ENCODE assay signal across 9 cellular contexts in the genomic region with DNA sequence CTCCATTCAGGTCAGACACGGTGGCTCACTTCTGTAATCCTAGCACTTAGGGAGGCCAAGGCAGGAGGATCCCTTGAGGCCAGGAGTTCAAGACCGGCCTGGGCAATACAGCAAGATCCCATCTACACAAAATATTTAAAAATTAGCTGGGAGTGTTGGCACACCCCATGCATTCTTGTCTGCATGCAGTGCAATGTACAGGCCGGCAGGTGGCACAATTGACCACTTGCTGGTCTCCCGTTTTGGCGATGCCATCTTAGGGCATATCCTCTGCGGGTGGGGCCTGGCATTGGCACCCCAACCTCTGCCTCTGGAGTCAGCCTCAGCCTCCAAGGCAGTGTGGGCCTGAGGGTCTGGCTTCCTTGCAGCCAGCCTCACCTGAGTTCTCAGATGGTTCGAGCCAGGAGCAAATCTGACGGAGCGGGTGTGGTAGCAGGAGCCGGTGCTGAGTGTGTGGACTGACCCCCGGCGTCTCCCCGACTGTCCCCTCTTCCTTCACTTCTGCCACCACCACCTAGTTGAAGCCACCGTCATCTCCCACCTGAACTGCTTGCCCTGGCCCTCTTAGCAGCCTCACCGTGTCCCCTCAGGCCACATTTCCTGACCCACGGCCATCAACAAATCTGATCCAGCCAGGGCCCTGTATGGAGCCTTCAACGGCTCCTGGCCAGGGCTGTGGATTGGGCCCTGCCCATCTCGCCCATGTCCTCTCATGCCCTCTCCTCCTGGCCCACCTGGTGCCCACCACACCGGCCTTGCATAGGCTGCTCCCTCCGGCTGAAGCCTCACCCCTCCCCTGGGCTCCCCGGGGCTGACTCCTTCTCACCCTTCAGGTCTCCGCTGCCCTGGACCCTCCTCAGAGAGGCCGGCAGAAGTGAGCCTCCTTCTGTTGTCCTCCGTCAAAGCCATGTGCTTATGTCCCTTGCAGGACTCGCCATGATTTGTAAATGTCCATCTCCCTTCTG. TPM values are rescaled to one million over a fixed set of nuclear protein-coding genes. Genes with fewer than 3 reads are reported as not detected.
A peak's percentile ranks its signal among the peaks of the same experiment; 100 is the strongest.
DNase-seq lines count a peak whose midpoint lies in the region; ATAC-seq, FAIRE-seq and TF ChIP-seq lines count a peak whose summit lies in the region.
"Had no signal": no experiment of that assay in that cellular context is flagged by ENCODE, and none has a peak within 500 bp of the region (broad histone marks: within the 10 kb centered on the region; RNA-seq: fewer than 3 reads in every experiment).

No MANE protein-coding gene starts in this region.

- peak overlapping the region; percentile 19 for H2AK9ac ChIP-seq in IMR-90 (replicated peaks; ENCODE audit: low read depth, low read length, poor library complexity)

- H2BK5ac ChIP-seq in IMR-90 (ENCODE audit: low read depth, low read length, poor library complexity, severe bottlenecking), result no peak overlapping the region

- intact Hi-C loops in IMR-90 (cut with micrococcal nuclease), result loop anchor here (1.0 to 2.0 kb wide), 3 partner anchors 43 to 396 kb away; no protein-coding TSS in a partner anchor
- intact Hi-C loops in activated naive CD4-positive, alpha-beta T cell treated with anti-CD3 and anti-CD28 coated beads for 36 hours (cut with micrococcal nuclease), result loop anchor here (1.0 to 2.0 kb wide), 8 partner anchors 43 to 397 kb away; no protein-coding TSS in a partner anchor
- intact Hi-C loops in Right ventricle myocardium superior (cut with DNase I), result loop anchor here (2.0 to 5.0 kb wide), 2 partner anchors 192 to 400 kb away; no protein-coding TSS in a partner anchor

- H3K18ac ChIP-seq in IMR-90 (ENCODE audit: low read depth, low read length), result no peak overlapping the region

- no peak overlapping the region for H4K91ac ChIP-seq in IMR-90 (ENCODE audit: insufficient read depth, low read depth, low read length)

- no peak overlapping the region for H3K56ac ChIP-seq in IMR-90 (ENCODE audit: extremely low read depth, insufficient read depth, low read length)

- WGBS in IMR-90 (ENCODE audit: extremely low coverage in 2 of 2, insufficient read length in 1 of 2), 2 experiments, result 64% methylated on average over 18 of the region's 25 CpGs; no CpG with 5 or more reads in 1 of the 2 experiments
- 54% methylated on average over 23 of the region's 25 CpGs for WGBS in SK-N-SH (ENCODE audit: low lambda C conversion rate)

- H3K9me2 ChIP-seq in SK-N-SH, result no peaks in the 10 kb centered on the region

- no peaks in the 10 kb centered on the region for H3K79me2 ChIP-seq in SK-N-SH (ENCODE audit: insufficient read depth)

- H2BK20ac ChIP-seq in IMR-90 (ENCODE audit: low read depth, low read length), result no peak overlapping the region

- no peak for TF ChIP-seq EP300 in SK-N-SH (IDR thresholded peaks at IDR 0.05; ENCODE audit: borderline replicate concordance in 1 of 2, low read depth in 1 of 2, low read length in 1 of 2)

- H2AFZ ChIP-seq in IMR-90 (replicated peaks; ENCODE audit: low read length, poor library complexity) (peak overlapping the region; percentile 79), SK-N-SH (ENCODE audit: low read depth) (no peak overlapping the region)

- no peak overlapping the region for H4K8ac ChIP-seq in IMR-90 (ENCODE audit: low read depth in 2 of 2, low read length in 2 of 2)

- no peak overlapping the region for H3K9ac ChIP-seq in IMR-90 (ENCODE audit: low read depth, low read length)
- no peak overlapping the region for H3K9ac ChIP-seq in SK-N-SH

- H3K27me3 Mint-ChIP-seq in activated naive CD4-positive, alpha-beta T cell treated with anti-CD3 and anti-CD28 coated beads for 36 hours (ENCODE audit: low read depth), result no peaks in the 10 kb centered on the region
- H3K27me3 Mint-ChIP-seq: activated naive CD4-positive, alpha-beta T cell treated with anti-CD3 and anti-CD28 coated beads, Interleukin-2, amount 50 U/mL, for 24 hours had no signal

- FAIRE-seq in D721Med (lab: Jason Lieb, UNC), result no peak

- no peak overlapping the region for H3K4me3 Mint-ChIP-seq in activated naive CD4-positive, alpha-beta T cell treated with anti-CD3 and anti-CD28 coated beads for 36 hours
- H3K4me3 Mint-ChIP-seq: activated naive CD4-positive, alpha-beta T cell treated with anti-CD3 and anti-CD28 coated beads, Interleukin-2, amount 50 U/mL, for 24 hours had no signal

- in situ Hi-C loops in IMR-90 (cut with MboI; ENCODE audit: low sequenced_read_pairs), result no loop called here

- TF ChIP-seq CTCF in D721Med (IDR thresholded peaks at IDR 0.05; ENCODE audit: insufficient read depth, missing control alignments) (peak; percentile 97), IMR-90 (conservative IDR thresholded peaks at IDR 0.05; ENCODE audit: low read depth, low read length) (peak; percentile 87), SK-N-SH (IDR thresholded peaks at IDR 0.05) (peak; percentile 93), retinal pigment epithelial cell (conservative IDR thresholded peaks at IDR 0.05; ENCODE audit: low read depth, low read length) (peak; percentile 95)

- BruUV-seq in IMR-90 (replicated peaks; lab: Mats Ljungman, UMichigan), result no TSS peak

- H4K5ac ChIP-seq in IMR-90 (ENCODE audit: low read depth, low read length), result no peak overlapping the region

- H2BK120ac ChIP-seq in IMR-90 (ENCODE audit: low read depth, low read length), result no peak overlapping the region

- no peak overlapping the region for H3K4me3 ChIP-seq in IMR-90 (ENCODE audit: insufficient read depth, low read depth, low read length)
- no peak overlapping the region for H3K4me3 ChIP-seq in SK-N-SH (ENCODE audit: low read depth in 2 of 2, low read length in 1 of 2)
- no peak overlapping the region for H3K4me3 ChIP-seq in retinal pigment epithelial cell (ENCODE audit: low read length)

- ATAC-seq in IMR-90 (ENCODE audit: low read depth) (peak; percentile 89), Right ventricle myocardium superior (ENCODE audit: poor library complexity) (peak; percentile 82), HG03108 (IDR thresholded peaks at IDR 0.05; ENCODE audit: unreplicated experiment) (no peak), GM18520 (IDR thresholded peaks at IDR 0.05; ENCODE audit: unreplicated experiment) (no peak)

- H3K27ac ChIP-seq in IMR-90 (ENCODE audit: insufficient read depth, low read length) (no peak overlapping the region), SK-N-SH (ENCODE audit: low read depth in 2 of 2, low read length in 1 of 2) (no peak overlapping the region)

- CTCF ChIA-PET in IMR-90 (lab: Yijun Ruan, JAX) (interaction anchor here (1.0 to 1.5 kb wide), 4 partner anchors 42 to 193 kb away, joined by 3 to 5 read pairs (median 3); no protein-coding TSS in a partner anchor), SK-N-SH (lab: Yijun Ruan, JAX) (interaction anchor here (0.6 to 3.0 kb wide), 35 partner anchors 9 to 765 kb away, joined by 3 to 19 read pairs (median 4); no protein-coding TSS in a partner anchor)
- CTCF ChIA-PET in activated naive CD4-positive, alpha-beta T cell treated with anti-CD3 and anti-CD28 coated beads for 36 hours (lab: Charles Lee), result interaction anchor here (0.6 to 3.3 kb wide), 21 partner anchors 11 to 386 kb away, joined by 3 to 65 read pairs (median 4); a partner anchor contains a TSS

- H3K9me1 ChIP-seq in IMR-90 (ENCODE audit: insufficient read depth, low read length), result no peaks in the 10 kb centered on the region; the same call in 1 of the 2 replicates

- H3K9me3 Mint-ChIP-seq in activated naive CD4-positive, alpha-beta T cell treated with anti-CD3 and anti-CD28 coated beads for 36 hours, result no peaks in the 10 kb centered on the region
- H3K9me3 Mint-ChIP-seq: activated naive CD4-positive, alpha-beta T cell treated with anti-CD3 and anti-CD28 coated beads, Interleukin-2, amount 50 U/mL, for 24 hours had no signal

- no peak overlapping the region for H2AK5ac ChIP-seq in IMR-90 (ENCODE audit: low read depth, low read length)

- no peak for TF ChIP-seq POLR2A in IMR-90 (IDR thresholded peaks at IDR 0.05; ENCODE audit: low read depth, low read length)

- H4K20me1 ChIP-seq in IMR-90 (ENCODE audit: insufficient read depth, low read length) (no peaks in the 10 kb centered on the region), SK-N-SH (ENCODE audit: insufficient read depth) (no peaks in the 10 kb centered on the region)

- H3K4me2 ChIP-seq in IMR-90 (ENCODE audit: low read depth, low read length) (no peak overlapping the region), SK-N-SH (no peak overlapping the region)

- no peaks in the 10 kb centered on the region for H3F3A ChIP-seq in SK-N-SH (replicated peaks; ENCODE audit: insufficient read depth)

- H3K4me1 ChIP-seq in IMR-90 (ENCODE audit: control insufficient read depth, insufficient read depth, low read length) (no peaks in the 10 kb centered on the region), SK-N-SH (ENCODE audit: control insufficient read depth in 1 of 2, insufficient read depth in 2 of 2, low read depth in 1 of 2, low read length in 1 of 2) (peaks cover 0 to 3% of the 10 kb centered on the region in 2 experiments; a peak in 1 of 4 replicates)

- no peak overlapping the region for H3K14ac ChIP-seq in IMR-90 (replicated peaks; ENCODE audit: low read depth, low read length)

- H3K9me3 ChIP-seq in IMR-90 (ENCODE audit: control insufficient read depth, insufficient read depth, low read length), result no peaks in the 10 kb centered on the region
- H3K9me3 ChIP-seq in SK-N-SH, result no peaks in the 10 kb centered on the region

- no peaks in the 10 kb centered on the region for H3K36me3 ChIP-seq in IMR-90 (ENCODE audit: control insufficient read depth, insufficient read depth, low read length)
- H3K36me3 ChIP-seq in SK-N-SH (replicated peaks in 1 of 2; ENCODE audit: control insufficient read depth in 1 of 2, insufficient read depth in 2 of 2, low read length in 1 of 2), result no peaks in the 10 kb centered on the region

- no peaks in the 10 kb centered on the region for H3K36me3 Mint-ChIP-seq in activated naive CD4-positive, alpha-beta T cell treated with anti-CD3 and anti-CD28 coated beads for 36 hours (ENCODE audit: low read depth)
- H3K36me3 Mint-ChIP-seq: activated naive CD4-positive, alpha-beta T cell treated with anti-CD3 and anti-CD28 coated beads, Interleukin-2, amount 50 U/mL, for 24 hours had no signal

- TF ChIP-seq RAD21 in IMR-90 (IDR thresholded peaks at IDR 0.05; ENCODE audit: low read length), result peak; percentile 83
- peak; percentile 90 for TF ChIP-seq RAD21 in SK-N-SH (IDR thresholded peaks at IDR 0.05; ENCODE audit: low read length)

- peaks cover 29% of the 10 kb centered on the region for H3K4me1 Mint-ChIP-seq in activated naive CD4-positive, alpha-beta T cell treated with anti-CD3 and anti-CD28 coated beads for 36 hours (ENCODE audit: low read depth)

- H3K27me3 ChIP-seq in IMR-90 (ENCODE audit: control insufficient read depth, insufficient read depth, low read length), result peaks cover 6% of the 10 kb centered on the region; the same call in 1 of the 2 replicates
- H3K27me3 ChIP-seq in SK-N-SH (ENCODE audit: insufficient read depth), result no peaks in the 10 kb centered on the region

- no peak overlapping the region for H2BK15ac ChIP-seq in IMR-90 (ENCODE audit: low read depth, low read length)

- dilution Hi-C loops in IMR-90 (cut with HindIII; ENCODE audit: low sequenced_read_pairs, unreplicated experiment), result no loop called here

- no peak overlapping the region for H3K23ac ChIP-seq in IMR-90 (ENCODE audit: low read depth, low read length)

- DNase-seq in D721Med (ENCODE audit: insufficient read length, low spot score), result peak; percentile 78
- peak; percentile 41 for DNase-seq in IMR-90
- peak; percentile 80 for DNase-seq in SK-N-SH
- peak; percentile 85 for DNase-seq in activated naive CD4-positive, alpha-beta T cell treated with anti-CD3 and anti-CD28 coated beads for 36 hours
- peak; percentile 65 for DNase-seq in Right ventricle myocardium superior
- DNase-seq in retinal pigment epithelial cell (ENCODE audit: low read depth), result peak; percentile 11

- H3K4ac ChIP-seq in IMR-90 (ENCODE audit: low read depth, low read length), result no peak overlapping the region

- no peaks in the 10 kb centered on the region for H3K79me1 ChIP-seq in IMR-90 (ENCODE audit: low read depth in 1 of 2, low read length in 2 of 2)

- H3K27ac Mint-ChIP-seq in activated naive CD4-positive, alpha-beta T cell treated with anti-CD3 and anti-CD28 coated beads for 36 hours, result peak overlapping the region; percentile 24
- H3K27ac Mint-ChIP-seq: activated naive CD4-positive, alpha-beta T cell treated with anti-CD3 and anti-CD28 coated beads, Interleukin-2, amount 50 U/mL, for 24 hours had no signal

- POLR2A ChIA-PET in IMR-90 (lab: Charles Lee; ENCODE audit: unreplicated experiment) (no interaction called here), SK-N-SH (lab: Yijun Ruan, JAX) (no interaction called here)

RNA-seq across cellular contexts. Expression of a gene that starts 44.0 kb away (rescaled TPM):
- not detected in 2 replicates for total RNA-seq in IMR-90 (2012; rRNA removed)
- 0.03 TPM in 1 of 2 replicates, not detected in the other for polyA plus RNA-seq in IMR-90 (2012; rRNA removed)
- polyA plus RNA-seq in IMR-90 (2012; cell fraction: cytosol; rRNA removed), result not detected in 2 replicates
- 0.02 and 0.16 TPM in 2 replicates for polyA plus RNA-seq in IMR-90 (2012; cell fraction: nucleus; rRNA removed; ENCODE audit: low replicate concordance)
- polyA plus RNA-seq in SK-N-SH (2012; rRNA removed), result not detected in 2 replicates
- not detected in 2 replicates for polyA plus RNA-seq in SK-N-SH (2012; cell fraction: cytosol; rRNA removed)
- polyA plus RNA-seq in SK-N-SH (2012; cell fraction: nucleus; rRNA removed), result 0.08 and 0.09 TPM in 2 replicates
- under 1 TPM; 0.45 to 0.57 TPM for total RNA-seq in activated naive CD4-positive, alpha-beta T cell treated with anti-CD3 and anti-CD28 coated beads for 36 hours
- total RNA-seq in Right ventricle myocardium superior, result not detected

Comparison
In these comparisons a context has a peak if more than half of its experiments do, and no peak if none do; other contexts are left out.
1. DNase-seq: peak in every context shown above with its lines; median percentile 85 in activated naive CD4-positive, alpha-beta T cell treated with anti-CD3 and anti-CD28 coated beads for 36 hours; 80 in SK-N-SH; 78 in D721Med; 65 in Right ventricle myocardium superior; 41 in IMR-90; 11 in retinal pigment epithelial cell.
2. ATAC-seq: peak in IMR-90 (single experiment) and Right ventricle myocardium superior (single experiment); none in HG03108 (single experiment) and GM18520 (single experiment).
3. Peak in every context shown above with its lines, with median percentiles within 50 percentile points of each other: CTCF ChIP-seq.